ENCODE assay signal across 13 cellular contexts in the genomic region with DNA sequence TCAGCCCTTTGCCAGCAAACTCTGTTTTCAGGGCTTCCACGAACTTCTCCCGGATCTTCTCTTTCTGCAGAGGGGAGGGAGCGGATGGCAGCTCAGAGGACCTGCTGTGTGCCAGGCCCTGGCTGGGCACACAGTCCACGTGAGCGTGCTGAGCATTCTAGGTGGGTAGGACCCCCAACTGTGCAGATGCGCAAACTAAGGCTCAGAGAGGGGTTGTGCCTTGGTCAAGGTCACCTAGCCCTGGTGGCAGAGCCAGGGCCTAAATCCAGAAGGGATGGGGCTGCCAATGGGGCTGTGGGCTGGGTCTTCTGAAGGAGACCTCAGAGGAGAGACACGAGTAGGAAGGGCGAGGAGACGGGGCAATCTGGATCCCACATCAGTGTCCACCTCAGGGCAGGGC. TPM values are rescaled to one million over a fixed set of nuclear protein-coding genes. Genes with fewer than 3 reads are reported as not detected.
DNase-seq lines count a peak whose midpoint lies in the region; ATAC-seq and TF ChIP-seq lines count a peak whose summit lies in the region.
"Had no signal": no experiment of that assay in that cellular context is flagged by ENCODE, and none has a peak within 500 bp of the region (broad histone marks: within the 10 kb centered on the region; RNA-seq: fewer than 3 reads in every experiment).

No MANE protein-coding gene starts in this region.

- H3K9me3 Mint-ChIP-seq in endothelial cell (ENCODE audit: unreplicated experiment), result no peaks in the 10 kb centered on the region
- H3K9me3 Mint-ChIP-seq: CD4-positive, alpha-beta T cell; GM23338; H9; IgD-negative memory B cell had no signal

- peaks cover 5% of the 10 kb centered on the region for H3K36me3 Mint-ChIP-seq in T-helper 17 cell (ENCODE audit: low read depth)
- no peaks in the 10 kb centered on the region for H3K36me3 Mint-ChIP-seq in endothelial cell (ENCODE audit: low read depth, unreplicated experiment)

- no peaks in the 10 kb centered on the region for H3K27me3 Mint-ChIP-seq in T-helper 17 cell
- no peaks in the 10 kb centered on the region for H3K27me3 Mint-ChIP-seq in endothelial cell (ENCODE audit: unreplicated experiment)
- H3K27me3 Mint-ChIP-seq: CD4-positive, alpha-beta T cell; IgD-negative memory B cell had no signal

- DNase-seq in left ventricle myocardium superior (no peak), Right ventricle myocardium superior (no peak), T-helper 17 cell (no peak), endothelial cell (ENCODE audit: low spot score) (no peak), BE2C (no peak), NCI-H69 (lab: John Stamatoyannopoulos, UW) (no peak), UCSD-AML1 (lab: John Stamatoyannopoulos, UW; ENCODE audit: unreplicated experiment) (no peak)
- DNase-seq: ACHN; Caco-2; CD4-positive, alpha-beta T cell; H9 had no signal

- H3K27ac Mint-ChIP-seq in T-helper 17 cell (peak overlapping the region; percentile 47), endothelial cell (ENCODE audit: unreplicated experiment) (no peak overlapping the region)
- H3K27ac Mint-ChIP-seq: CD4-positive, alpha-beta T cell; GM23338; IgD-negative memory B cell had no signal

- peak; percentile 0 for ATAC-seq in left ventricle myocardium superior
- no peak for ATAC-seq in Right ventricle myocardium superior (ENCODE audit: poor library complexity)
- ATAC-seq in T-helper 17 cell, result no peak
- ATAC-seq: GM23338 had no signal

- H3K9me3 ChIP-seq in T-helper 17 cell (ENCODE audit: control insufficient read depth, low read length, poor library complexity, severe bottlenecking), result no peaks in the 10 kb centered on the region
- no peaks in the 10 kb centered on the region for H3K9me3 ChIP-seq in BE2C
- H3K9me3 ChIP-seq: Caco-2 had no signal

- 0 out of 2 replicates have a peak, but pooled peaks cover 3% of the 10 kb centered on the region for H3K36me3 ChIP-seq in BE2C

- TF ChIP-seq CTCF in endothelial cell (IDR thresholded peaks at IDR 0.05; ENCODE audit: unreplicated experiment) (no peak), BE2C (IDR thresholded peaks at IDR 0.05; ENCODE audit: low read depth, low read length) (no peak)

- H3K4me1 Mint-ChIP-seq in T-helper 17 cell, result peaks cover 7% of the 10 kb centered on the region
- H3K4me1 Mint-ChIP-seq in endothelial cell (ENCODE audit: unreplicated experiment), result peaks cover 3% of the 10 kb centered on the region

- H3K4me3 Mint-ChIP-seq in T-helper 17 cell, result no peak overlapping the region
- peak overlapping the region; percentile 21 for H3K4me3 Mint-ChIP-seq in endothelial cell (ENCODE audit: unreplicated experiment)
- H3K4me3 Mint-ChIP-seq: CD4-positive, alpha-beta T cell; GM23338; H9; IgD-negative memory B cell had no signal

- no peak overlapping the region for H3K4me3 ChIP-seq in BE2C (ENCODE audit: low read depth, low read length)
- H3K4me3 ChIP-seq: GM23338 had no signal

- no peaks in the 10 kb centered on the region; the same call in none of the 2 replicates for H3K4me1 ChIP-seq in BE2C
- H3K4me1 ChIP-seq: Caco-2 had no signal

- intact Hi-C loops in left ventricle myocardium superior (cut with micrococcal nuclease) (no loop called here), Right ventricle myocardium superior (cut with DNase I) (no loop called here)

- no peaks in the 10 kb centered on the region for H3K27me3 ChIP-seq in BE2C

RNA-seq across cellular contexts. Expression of gene PMM1, which starts 10.8 kb away (rescaled TPM):
- total RNA-seq in left ventricle myocardium superior (12.9 TPM), Right ventricle myocardium superior (13.9 TPM), T-helper 17 cell (10 to 100 TPM; 23.1 to 25.3 TPM), endothelial cell (ENCODE audit: unreplicated experiment) (6.0 TPM)
- 22.3 TPM for polyA plus RNA-seq in BE2C (2012; ENCODE audit: insufficient read depth, insufficient read length, low read depth)

RNA-seq across cellular contexts. Expression of gene CSDC2, which starts 18.0 kb away (rescaled TPM):
- total RNA-seq in left ventricle myocardium superior (223 TPM), Right ventricle myocardium superior (252 TPM), T-helper 17 cell (not detected), endothelial cell (ENCODE audit: unreplicated experiment) (not detected)
- 1.3 TPM for polyA plus RNA-seq in BE2C (2012; ENCODE audit: insufficient read depth, insufficient read length, low read depth)
- total RNA-seq: CD4-positive, alpha-beta T cell had no signal
- polyA plus RNA-seq: IgD-negative memory B cell had no signal

RNA-seq across cellular contexts. Expression of gene POLR3H, which starts 34.5 kb away (rescaled TPM):
- total RNA-seq in left ventricle myocardium superior (17.9 TPM), Right ventricle myocardium superior (18.3 TPM), T-helper 17 cell (10 to 100 TPM; 11.2 to 19.5 TPM), endothelial cell (ENCODE audit: unreplicated experiment) (20.8 TPM)
- 135 TPM for polyA plus RNA-seq in BE2C (2012; ENCODE audit: insufficient read depth, insufficient read length, low read depth)

RNA-seq across cellular contexts. Expression of gene DESI1, which starts 42.0 kb away (rescaled TPM):
- 53.6 TPM for total RNA-seq in left ventricle myocardium superior
- 38.4 TPM for total RNA-seq in Right ventricle myocardium superior
- 10 to 100 TPM; 16.3 to 19.1 TPM for total RNA-seq in T-helper 17 cell
- total RNA-seq in endothelial cell (ENCODE audit: unreplicated experiment), result 23.2 TPM
- polyA plus RNA-seq in BE2C (2012; ENCODE audit: insufficient read depth, insufficient read length, low read depth), result 17.2 TPM

RNA-seq across cellular contexts. Expression of gene XRCC6, which starts 42.3 kb away (rescaled TPM):
- total RNA-seq in left ventricle myocardium superior (172 TPM), Right ventricle myocardium superior (143 TPM), T-helper 17 cell (100 to 1,000 TPM; 147 to 165 TPM), endothelial cell (ENCODE audit: unreplicated experiment) (211 TPM)
- 422 TPM for polyA plus RNA-seq in BE2C (2012; ENCODE audit: insufficient read depth, insufficient read length, low read depth)

Comparison
In these comparisons a context has a peak if more than half of its experiments do, and no peak if none do; other contexts are left out.
1. RNA of gene CSDC2, which starts 18.0 kb away (total RNA-seq): 252 TPM in Right ventricle myocardium superior (single experiment) and 223 TPM in left ventricle myocardium superior (single experiment); not detected in endothelial cell (single experiment) and not detected in T-helper 17 cell; every median in the first group is over 100 times any median in the second.